ENCODE assay signal across 15 cellular contexts in genomic region chr4:100146756-100147155, GRCh38. TPM values are rescaled to one million over a fixed set of nuclear protein-coding genes. Genes with fewer than 3 reads are reported as not detected.
DNase-seq lines count a peak whose midpoint lies in the region; TF ChIP-seq lines count a peak whose summit lies in the region.
"Had no signal": no experiment of that assay in that cellular context is flagged by ENCODE, and none has a peak within 500 bp of the region (broad histone marks: within the 10 kb centered on the region; RNA-seq: fewer than 3 reads in every experiment).

No MANE protein-coding gene starts in this region.

- no peaks in the 10 kb centered on the region for H3K9me3 ChIP-seq in Karpas-422 (ENCODE audit: low read length)
- no peaks in the 10 kb centered on the region for H3K9me3 ChIP-seq in sigmoid colon
- no peaks in the 10 kb centered on the region for H3K9me3 ChIP-seq in BE2C

- DNase-seq in ELR (ENCODE audit: low read depth) = peak; percentile 6
- DNase-seq in Karpas-422 = peak; percentile 28
- DNase-seq in astrocyte of the hippocampus (ENCODE audit: low read depth, low spot score) = peak; percentile 20
- DNase-seq in iris pigment epithelial cell (ENCODE audit: low read depth) = peak; percentile 18
- DNase-seq in sigmoid colon = no peak
- no peak for DNase-seq in ACHN
- DNase-seq in BE2C = no peak
- DNase-seq: Calu3; CD4-positive, alpha-beta memory T cell; DMS79 treated with DMSO at 0.1 percent for 48 hours; H7; NCI-H1417 treated with DMSO at 0.1 percent for 48 hours; NCI-H510A treated with DMSO at 0.1 percent for 48 hours; T-cell had no signal

- intact Hi-C loops in sigmoid colon (cut with DNase I) = no loop called here

- H3K9me2 ChIP-seq in Karpas-422 (replicated peaks; ENCODE audit: insufficient read depth, low read length) = no peaks in the 10 kb centered on the region

- no peak overlapping the region for H3K9ac ChIP-seq in Karpas-422 (ENCODE audit: low read length)

- H3K4me2 ChIP-seq in Karpas-422 (ENCODE audit: low read depth, low read length, poor library complexity, severe bottlenecking) = no peak overlapping the region

- no peak overlapping the region for H3K27ac ChIP-seq in Karpas-422 (ENCODE audit: low read length)
- peak overlapping the region in 1 of 4 donors; percentile 15 for H3K27ac ChIP-seq in sigmoid colon

- TF ChIP-seq POLR2A in sigmoid colon (IDR thresholded peaks at IDR 0.05) = no peak

- H4K20me1 ChIP-seq in Karpas-422 (ENCODE audit: insufficient read depth, low read depth, low read length) = no peaks in the 10 kb centered on the region

- H2AFZ ChIP-seq in Karpas-422 (ENCODE audit: low read length) = no peak overlapping the region

- no peak for TF ChIP-seq EP300 in sigmoid colon (IDR thresholded peaks at IDR 0.05)

- H3K27me3 ChIP-seq in Karpas-422 (ENCODE audit: low read length) = no peaks in the 10 kb centered on the region
- H3K27me3 ChIP-seq in sigmoid colon = no peaks in the 10 kb centered on the region
- no peaks in the 10 kb centered on the region for H3K27me3 ChIP-seq in BE2C

- in situ Hi-C loops in ACHN (cut with HindIII; ENCODE audit: low pct_ligation_motif_present, low pct_unique_long_range_greater_than_20kb, low sequenced_read_pairs) = no loop called here

- TF ChIP-seq CTCF in sigmoid colon (IDR thresholded peaks at IDR 0.05) (no peak), BE2C (IDR thresholded peaks at IDR 0.05; ENCODE audit: low read depth, low read length) (no peak)

- H3K4me1 ChIP-seq in Karpas-422 (ENCODE audit: low read length) (no peaks in the 10 kb centered on the region), sigmoid colon (peaks cover 0 to 27% (median 11%) of the 10 kb centered on the region in 4 donors), BE2C (no peaks in the 10 kb centered on the region)

- no peak overlapping the region for H3K4me3 ChIP-seq in Karpas-422 (ENCODE audit: low read length)
- no peak overlapping the region for H3K4me3 ChIP-seq in sigmoid colon
- no peak overlapping the region for H3K4me3 ChIP-seq in BE2C (ENCODE audit: low read depth, low read length)

- H3K36me3 ChIP-seq in Karpas-422 (ENCODE audit: insufficient read depth, low read length) (no peaks in the 10 kb centered on the region), sigmoid colon (no peaks in the 10 kb centered on the region), BE2C (no peaks in the 10 kb centered on the region)

- no peaks in the 10 kb centered on the region for H3K79me2 ChIP-seq in Karpas-422 (ENCODE audit: low read length)

RNA-seq across cellular contexts. Expression of gene DDIT4L, which starts 43.5 kb away (rescaled TPM):
- total RNA-seq in Karpas-422 (2014; rRNA removed; shearing (Covaris generic); ENCODE audit: low replicate concordance) = not detected in 2 replicates
- 1 to 10 TPM; 1.5 to 6.1 (median 4.2) TPM for total RNA-seq in sigmoid colon
- polyA plus RNA-seq in sigmoid colon = 1 to 10 TPM in 1 of 3 donors, under 1 TPM in 1, not detected in 1; 0.60 to 1.3 TPM
- polyA plus RNA-seq in BE2C (2012; ENCODE audit: insufficient read depth, insufficient read length, low read depth) = not detected
- total RNA-seq: CD4-positive, alpha-beta memory T cell; HT-29 had no signal

Comparison
In these comparisons a context has a peak if more than half of its experiments do, and no peak if none do; other contexts are left out.
1. DNase-seq: peak in ELR (single experiment), Karpas-422 (single experiment), astrocyte of the hippocampus (single experiment) and iris pigment epithelial cell (single experiment); none in sigmoid colon (single experiment), ACHN (single experiment) and BE2C (single experiment).